18 cellular contexts compared by ENCODE assay signal in the genomic region with DNA sequence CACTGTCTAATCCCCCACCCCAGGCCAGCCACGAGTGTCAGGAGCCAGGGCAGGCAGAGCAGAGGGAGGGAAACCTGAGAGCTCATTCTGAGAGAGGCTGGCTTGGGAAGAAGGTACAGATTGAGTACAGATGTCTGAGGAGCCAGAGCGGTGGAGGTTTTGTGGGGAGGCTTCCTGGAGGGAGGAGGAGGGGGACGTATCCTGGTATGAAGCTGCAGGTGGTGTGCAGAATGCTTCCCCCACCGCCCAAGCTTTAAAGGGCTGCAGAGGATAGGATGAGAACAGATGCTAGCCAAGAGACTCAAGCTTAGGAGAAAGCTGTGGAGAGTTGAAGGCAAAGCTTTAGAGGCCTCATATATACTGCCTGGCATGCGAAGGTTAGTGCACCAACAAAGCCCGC. TPM values are rescaled to one million over a fixed set of nuclear protein-coding genes. Genes with fewer than 3 reads are reported as not detected.
A peak's percentile ranks its signal among the peaks of the same experiment; 100 is the strongest.
DNase-seq lines count a peak whose midpoint lies in the region; ATAC-seq and TF ChIP-seq lines count a peak whose summit lies in the region.
"Had no signal": no experiment of that assay in that cellular context is flagged by ENCODE, and none has a peak within 500 bp of the region (broad histone marks: within the 10 kb centered on the region; RNA-seq: fewer than 3 reads in every experiment).

No MANE protein-coding gene starts in this region.

- H3K36me3 Mint-ChIP-seq in activated T-cell treated with anti-CD3 and anti-CD28 coated beads, Interleukin-2, amount 50 U/mL, for 24 hours (ENCODE audit: low read depth): no peaks in the 10 kb centered on the region
- H3K36me3 Mint-ChIP-seq in glutamatergic neuron (ENCODE audit: unreplicated experiment) (peaks cover 9% of the 10 kb centered on the region), type B pancreatic cell (peaks cover 16% of the 10 kb centered on the region)

- H3K27me3 Mint-ChIP-seq in activated T-cell treated with anti-CD3 and anti-CD28 coated beads, Interleukin-2, amount 50 U/mL, for 24 hours: peaks cover 15% of the 10 kb centered on the region
- H3K27me3 Mint-ChIP-seq in glutamatergic neuron (ENCODE audit: unreplicated experiment) (peaks cover 12% of the 10 kb centered on the region), type B pancreatic cell (peaks cover 33% of the 10 kb centered on the region)

- H3K27ac Mint-ChIP-seq in activated T-cell treated with anti-CD3 and anti-CD28 coated beads, Interleukin-2, amount 50 U/mL, for 24 hours: peak overlapping the region; percentile 63
- peak overlapping the region; percentile 31 for H3K27ac Mint-ChIP-seq in glutamatergic neuron (ENCODE audit: unreplicated experiment)
- H3K27ac Mint-ChIP-seq in type B pancreatic cell: peak overlapping the region; percentile 21
- H3K27ac Mint-ChIP-seq: T-helper 1 cell treated with Interleukin-12 subunit alpha and Interleukin-12 subunit beta and Interleukin-4 antibody, amounts not matched to agents 30 μg/mL and 1 μg/mL, for 36 hours had no signal

- H3K4me3 Mint-ChIP-seq in activated T-cell treated with anti-CD3 and anti-CD28 coated beads, Interleukin-2, amount 50 U/mL, for 24 hours: no peak overlapping the region
- H3K4me3 Mint-ChIP-seq in glutamatergic neuron (ENCODE audit: unreplicated experiment) (peak overlapping the region; percentile 20), type B pancreatic cell (peak overlapping the region; percentile 10)
- H3K4me3 Mint-ChIP-seq: T-helper 1 cell treated with Interleukin-12 subunit alpha and Interleukin-12 subunit beta and Interleukin-4 antibody, amounts not matched to agents 30 μg/mL and 1 μg/mL, for 36 hours had no signal

- peaks cover 21% of the 10 kb centered on the region for H3K4me1 Mint-ChIP-seq in activated T-cell treated with anti-CD3 and anti-CD28 coated beads, Interleukin-2, amount 50 U/mL, for 24 hours (ENCODE audit: low read depth)
- peaks cover 40% of the 10 kb centered on the region for H3K4me1 Mint-ChIP-seq in glutamatergic neuron (ENCODE audit: low read depth, unreplicated experiment)
- H3K4me1 Mint-ChIP-seq in type B pancreatic cell (ENCODE audit: unreplicated experiment): peaks cover 33% of the 10 kb centered on the region

- H3K27ac ChIP-seq in KOPT-K1 (ENCODE audit: low read depth, low read length, poor library complexity, severe bottlenecking): peak overlapping the region; percentile 39
- H3K27ac ChIP-seq: A549, SJCRH30 had no signal

- no peaks in the 10 kb centered on the region for H3K9me3 ChIP-seq in KOPT-K1 (ENCODE audit: insufficient read depth, low read length, poor library complexity, severe bottlenecking)
- H3K9me3 ChIP-seq: A549, MG63, SJCRH30 had no signal

- H3K36me3 ChIP-seq in KOPT-K1 (ENCODE audit: insufficient read depth, low read length): peaks cover 12% of the 10 kb centered on the region
- H3K36me3 ChIP-seq: MG63, SJCRH30 had no signal

- ATAC-seq in GM19397 (IDR thresholded peaks at IDR 0.05; ENCODE audit: unreplicated experiment): no peak
- no peak for ATAC-seq in GM19463 (IDR thresholded peaks at IDR 0.05; ENCODE audit: unreplicated experiment)

- TF ChIP-seq CTCF in glutamatergic neuron (IDR thresholded peaks at IDR 0.05; ENCODE audit: partially characterized antibody, unreplicated experiment) (no peak), type B pancreatic cell (conservative IDR thresholded peaks at IDR 0.05) (no peak)

- no peak for DNase-seq in activated T-cell treated with anti-CD3 and anti-CD28 coated beads, Interleukin-2, amount 50 U/mL, for 24 hours
- no peak for DNase-seq in activated T-cell treated with anti-CD3 and anti-CD28 coated beads, Interleukin-2, amount 50 U/mL, for 48 hours
- no peak for DNase-seq in glutamatergic neuron
- DNase-seq in type B pancreatic cell (ENCODE audit: extremely low spot score, unreplicated experiment): no peak
- no peak for DNase-seq in NCI-H2029 (lab: John Stamatoyannopoulos, UW)
- DNase-seq: CD8-positive, alpha-beta memory T cell; GF-D8; GOT3; Karpas-422; NCI-H1092; NCI-H1436 treated with DMSO at 0.1 percent for 48 hours had no signal

- no peaks in the 10 kb centered on the region for H3K9me3 Mint-ChIP-seq in activated T-cell treated with anti-CD3 and anti-CD28 coated beads, Interleukin-2, amount 50 U/mL, for 24 hours
- H3K9me3 Mint-ChIP-seq in glutamatergic neuron (ENCODE audit: unreplicated experiment) (peaks cover 11% of the 10 kb centered on the region), type B pancreatic cell (no peaks in the 10 kb centered on the region)
- H3K9me3 Mint-ChIP-seq: CD8-positive, alpha-beta memory T cell; T-helper 1 cell treated with Interleukin-12 subunit alpha and Interleukin-12 subunit beta and Interleukin-4 antibody, amounts not matched to agents 30 μg/mL and 1 μg/mL, for 36 hours had no signal

RNA-seq across cellular contexts. Expression of a gene that starts 3.2 kb away (rescaled TPM):
- total RNA-seq in glutamatergic neuron (ENCODE audit: unreplicated experiment) (31.3 TPM), type B pancreatic cell (ENCODE audit: low replicate concordance) (4.2 and 16.5 TPM in 2 replicates)

RNA-seq across cellular contexts. Expression of a gene that starts 47.7 kb away (rescaled TPM):
- total RNA-seq in glutamatergic neuron (ENCODE audit: unreplicated experiment): 8.5 TPM
- 11.4 and 81.9 TPM in 2 replicates for total RNA-seq in type B pancreatic cell (ENCODE audit: low replicate concordance)

RNA-seq across cellular contexts. Expression of a gene that starts 52.1 kb away (rescaled TPM):
- total RNA-seq in glutamatergic neuron (ENCODE audit: unreplicated experiment) (50.2 TPM), type B pancreatic cell (ENCODE audit: low replicate concordance) (36.0 and 36.1 TPM in 2 replicates)
